2 cellular contexts compared by ENCODE assay signal in genomic region chr2:190881074-190881479, GRCh38.
A peak's percentile ranks its signal among the peaks of the same experiment; 100 is the strongest.
TF ChIP-seq lines count a peak whose summit lies in the region.

No MANE protein-coding gene starts in this region.

TF ChIP-seq in GM12878, 131 proteins besides CTCF, POLR2A, EP300 and RAD21:
- TF ChIP-seq NR2C1 (IDR thresholded peaks at IDR 0.05) (no peak), HDAC2 (IDR thresholded peaks at IDR 0.05) (no peak), POLR2AphosphoS5 (IDR thresholded peaks at IDR 0.05; ENCODE audit: low read length) (no peak), HDAC6 (IDR thresholded peaks at IDR 0.05; ENCODE audit: unreplicated experiment) (peak; percentile 28), ZBED1 (IDR thresholded peaks at IDR 0.05; ENCODE audit: borderline replicate concordance) (0 out of 2 replicates have a peak, but pooled peaks have one; percentile 23), PML (IDR thresholded peaks at IDR 0.05; ENCODE audit: low read length) (no peak), GATAD2B (conservative IDR thresholded peaks at IDR 0.05; ENCODE audit: low read depth) (peak; percentile 12; the same call in 1 of the 2 replicates), PAX5 (IDR thresholded peaks at IDR 0.05; ENCODE audit: borderline replicate concordance, low read depth, low read length) (no peak), CREB1 (IDR thresholded peaks at IDR 0.05; ENCODE audit: low read depth) (no peak), HDGF (IDR thresholded peaks at IDR 0.05) (no peak), SRF (IDR thresholded peaks at IDR 0.05; ENCODE audit: low read depth in 2 of 2, low read length in 2 of 2) (no peak), HCFC1 (IDR thresholded peaks at IDR 0.05; ENCODE audit: low read length) (no peak), USF1 (IDR thresholded peaks at IDR 0.05; ENCODE audit: borderline replicate concordance, extremely low read length, insufficient read depth, low read depth, low read length) (no peak), POLR2AphosphoS2 (IDR thresholded peaks at IDR 0.05; ENCODE audit: low read depth, low read length) (no peak), POU2F2 (IDR thresholded peaks at IDR 0.05; ENCODE audit: borderline replicate concordance, low read depth, low read length) (no peak), RB1 (IDR thresholded peaks at IDR 0.05; ENCODE audit: borderline replicate concordance) (0 out of 2 replicates have a peak, but pooled peaks have one; percentile 5), EGR1 (IDR thresholded peaks at IDR 0.05; ENCODE audit: borderline replicate concordance in 1 of 2, low read depth in 2 of 2, low read length in 2 of 2) (no peak), SMAD5 (IDR thresholded peaks at IDR 0.05; ENCODE audit: low read depth) (no peak), MYC (IDR thresholded peaks at IDR 0.05; ENCODE audit: insufficient read depth, insufficient read length, insufficient replicate concordance, low read length, severe bottlenecking) (no peak), TBL1XR1 (IDR thresholded peaks at IDR 0.05; ENCODE audit: low read depth, low read length) (no peak), SREBF2 (IDR thresholded peaks at IDR 0.05; ENCODE audit: low read length) (no peak), DPF2 (IDR thresholded peaks at IDR 0.05) (peak; percentile 0; the same call in 1 of the 2 replicates), CREM (IDR thresholded peaks at IDR 0.05; ENCODE audit: low read depth) (no peak), YBX1 (IDR thresholded peaks at IDR 0.05) (no peak), JUNB (IDR thresholded peaks at IDR 0.05) (no peak), LARP7 (IDR thresholded peaks at IDR 0.05) (peak; percentile 78; the same call in 1 of the 2 replicates), MEF2B (IDR thresholded peaks at IDR 0.05; ENCODE audit: partially characterized antibody, poor library complexity, severe bottlenecking) (no peak), BHLHE40 (IDR thresholded peaks at IDR 0.05; ENCODE audit: borderline replicate concordance in 1 of 2, low read depth in 2 of 2, low read length in 1 of 2) (no peak)

TF ChIP-seq in HepG2, 621 proteins besides CTCF, POLR2A, EP300 and RAD21:
- TF ChIP-seq SRSF9 (IDR thresholded peaks at IDR 0.05; ENCODE audit: borderline replicate concordance, insufficient read depth, low read depth, low read length, poor library complexity, severe bottlenecking), result no peak
- peak; percentile 28; the same call in 1 of the 2 replicates for TF ChIP-seq ZNF510 (CRISPR knock-in tag; IDR thresholded peaks at IDR 0.05; ENCODE audit: low read depth)
- 0 out of 2 replicates have a peak, but pooled peaks have one; percentile 35 for TF ChIP-seq ZNF572 (CRISPR knock-in tag; IDR thresholded peaks at IDR 0.05)
- no peak; the same call in 1 of the 2 replicates for TF ChIP-seq ZFP36L1 (CRISPR knock-in tag; IDR thresholded peaks at IDR 0.05)
- TF ChIP-seq ZFP82 (CRISPR knock-in tag; IDR thresholded peaks at IDR 0.05; ENCODE audit: borderline replicate concordance), result 0 out of 2 replicates have a peak, but pooled peaks have one; percentile 20
- 0 out of 2 replicates have a peak, but pooled peaks have one; percentile 3 for TF ChIP-seq SMAD1 (CRISPR knock-in tag; IDR thresholded peaks at IDR 0.05; ENCODE audit: borderline replicate concordance, low read depth)
- TF ChIP-seq KDM5B (CRISPR knock-in tag; IDR thresholded peaks at IDR 0.05; ENCODE audit: borderline replicate concordance), result peak; percentile 24; the same call in 1 of the 2 replicates
- TF ChIP-seq, protein P1, sequence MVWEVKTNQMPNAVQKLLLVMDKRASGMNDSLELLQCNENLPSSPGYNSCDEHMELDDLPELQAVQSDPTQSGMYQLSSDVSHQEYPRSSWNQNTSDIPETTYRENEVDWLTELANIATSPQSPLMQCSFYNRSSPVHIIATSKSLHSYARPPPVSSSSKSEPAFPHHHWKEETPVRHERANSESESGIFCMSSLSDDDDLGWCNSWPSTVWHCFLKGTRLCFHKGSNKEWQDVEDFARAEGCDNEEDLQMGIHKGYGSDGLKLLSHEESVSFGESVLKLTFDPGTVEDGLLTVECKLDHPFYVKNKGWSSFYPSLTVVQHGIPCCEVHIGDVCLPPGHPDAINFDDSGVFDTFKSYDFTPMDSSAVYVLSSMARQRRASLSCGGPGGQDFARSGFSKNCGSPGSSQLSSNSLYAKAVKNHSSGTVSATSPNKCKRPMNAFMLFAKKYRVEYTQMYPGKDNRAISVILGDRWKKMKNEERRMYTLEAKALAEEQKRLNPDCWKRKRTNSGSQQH (CRISPR knock-in tag; IDR thresholded peaks at IDR 0.05; ENCODE audit: low read depth), result 0 out of 2 replicates have a peak, but pooled peaks have one; percentile 14
- peak; percentile 80 for TF ChIP-seq AGO2 (optimal IDR thresholded peaks at IDR 0.05; ENCODE audit: low read depth, low read length)
- TF ChIP-seq IRF9 (CRISPR knock-in tag; IDR thresholded peaks at IDR 0.05; ENCODE audit: borderline replicate concordance), result no peak
- TF ChIP-seq ZNF850 (CRISPR knock-in tag; conservative IDR thresholded peaks at IDR 0.05), result 0 out of 2 replicates have a peak, but pooled peaks have one; percentile 2
- TF ChIP-seq RBFOX2 (IDR thresholded peaks at IDR 0.05; ENCODE audit: low read depth, low read length), result peak; percentile 69
- peak; percentile 9; the same call in 1 of the 2 replicates for TF ChIP-seq BRCA1 (CRISPR knock-in tag; IDR thresholded peaks at IDR 0.05)
- peak; percentile 8; the same call in 1 of the 2 replicates for TF ChIP-seq ZNF749 (CRISPR knock-in tag; IDR thresholded peaks at IDR 0.05; ENCODE audit: borderline replicate concordance)
- TF ChIP-seq ZNF777 (CRISPR knock-in tag; IDR thresholded peaks at IDR 0.05), result peak; percentile 77
- TF ChIP-seq ZBTB20 (CRISPR knock-in tag; IDR thresholded peaks at IDR 0.05; ENCODE audit: borderline replicate concordance, low read depth), result 0 out of 2 replicates have a peak, but pooled peaks have one; percentile 17
- TF ChIP-seq, protein P2, sequence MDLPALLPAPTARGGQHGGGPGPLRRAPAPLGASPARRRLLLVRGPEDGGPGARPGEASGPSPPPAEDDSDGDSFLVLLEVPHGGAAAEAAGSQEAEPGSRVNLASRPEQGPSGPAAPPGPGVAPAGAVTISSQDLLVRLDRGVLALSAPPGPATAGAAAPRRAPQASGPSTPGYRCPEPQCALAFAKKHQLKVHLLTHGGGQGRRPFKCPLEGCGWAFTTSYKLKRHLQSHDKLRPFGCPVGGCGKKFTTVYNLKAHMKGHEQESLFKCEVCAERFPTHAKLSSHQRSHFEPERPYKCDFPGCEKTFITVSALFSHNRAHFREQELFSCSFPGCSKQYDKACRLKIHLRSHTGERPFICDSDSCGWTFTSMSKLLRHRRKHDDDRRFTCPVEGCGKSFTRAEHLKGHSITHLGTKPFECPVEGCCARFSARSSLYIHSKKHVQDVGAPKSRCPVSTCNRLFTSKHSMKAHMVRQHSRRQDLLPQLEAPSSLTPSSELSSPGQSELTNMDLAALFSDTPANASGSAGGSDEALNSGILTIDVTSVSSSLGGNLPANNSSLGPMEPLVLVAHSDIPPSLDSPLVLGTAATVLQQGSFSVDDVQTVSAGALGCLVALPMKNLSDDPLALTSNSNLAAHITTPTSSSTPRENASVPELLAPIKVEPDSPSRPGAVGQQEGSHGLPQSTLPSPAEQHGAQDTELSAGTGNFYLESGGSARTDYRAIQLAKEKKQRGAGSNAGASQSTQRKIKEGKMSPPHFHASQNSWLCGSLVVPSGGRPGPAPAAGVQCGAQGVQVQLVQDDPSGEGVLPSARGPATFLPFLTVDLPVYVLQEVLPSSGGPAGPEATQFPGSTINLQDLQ (CRISPR knock-in tag; IDR thresholded peaks at IDR 0.05), result no peak
- peak; percentile 33; the same call in 1 of the 2 replicates for TF ChIP-seq ZNF563 (CRISPR knock-in tag; IDR thresholded peaks at IDR 0.05)
- 0 out of 2 replicates have a peak, but pooled peaks have one; percentile 40 for TF ChIP-seq ZNF567 (CRISPR knock-in tag; IDR thresholded peaks at IDR 0.05; ENCODE audit: borderline replicate concordance)
- TF ChIP-seq MAFG (CRISPR knock-in tag; IDR thresholded peaks at IDR 0.05), result peak; percentile 50; the same call in 1 of the 2 replicates
- TF ChIP-seq, protein P3, sequence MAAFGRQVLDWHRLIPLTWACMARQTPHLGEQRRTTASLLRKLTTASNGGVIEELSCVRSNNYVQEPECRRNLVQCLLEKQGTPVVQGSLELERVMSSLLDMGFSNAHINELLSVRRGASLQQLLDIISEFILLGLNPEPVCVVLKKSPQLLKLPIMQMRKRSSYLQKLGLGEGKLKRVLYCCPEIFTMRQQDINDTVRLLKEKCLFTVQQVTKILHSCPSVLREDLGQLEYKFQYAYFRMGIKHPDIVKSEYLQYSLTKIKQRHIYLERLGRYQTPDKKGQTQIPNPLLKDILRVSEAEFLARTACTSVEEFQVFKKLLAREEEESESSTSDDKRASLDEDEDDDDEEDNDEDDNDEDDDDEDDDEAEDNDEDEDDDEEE (CRISPR knock-in tag; IDR thresholded peaks at IDR 0.05), result peak; percentile 11; the same call in 1 of the 2 replicates
- no peak for TF ChIP-seq KDM5A (IDR thresholded peaks at IDR 0.05; ENCODE audit: borderline replicate concordance, low read length)
- no peak for TF ChIP-seq ZNF20 (CRISPR knock-in tag; IDR thresholded peaks at IDR 0.05)
- no peak for TF ChIP-seq ELF1 (CRISPR knock-in tag; IDR thresholded peaks at IDR 0.05)
TF ChIP-seq in HepG2: peak in this region for 17.
